In the genomic region with DNA sequence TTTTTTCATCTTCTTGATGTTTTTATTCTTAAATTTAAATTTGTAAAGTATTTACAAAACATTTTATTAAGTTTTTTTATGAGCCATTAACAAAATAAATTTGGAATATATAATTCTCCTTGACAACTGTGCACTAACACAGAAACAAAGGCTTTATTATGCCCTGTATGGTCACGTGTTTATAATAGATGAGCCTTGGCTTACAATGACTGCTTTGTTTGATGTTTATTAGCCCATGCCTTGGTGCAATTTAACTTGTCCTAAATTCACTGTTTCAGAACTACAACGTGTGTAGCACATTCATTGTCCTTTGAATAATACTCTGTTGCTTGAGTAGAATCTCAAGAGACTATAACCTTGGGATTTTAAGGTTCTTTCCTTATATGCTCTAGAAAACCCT, we compare ENCODE assay signal across 23 cellular contexts. TPM values are rescaled to one million over a fixed set of nuclear protein-coding genes. Genes with fewer than 3 reads are reported as not detected.
A peak's percentile ranks its signal among the peaks of the same experiment; 100 is the strongest.
DNase-seq lines count a peak whose midpoint lies in the region; ATAC-seq and TF ChIP-seq lines count a peak whose summit lies in the region.
"Had no signal": no experiment of that assay in that cellular context is flagged by ENCODE, and none has a peak within 500 bp of the region (broad histone marks: within the 10 kb centered on the region; RNA-seq: fewer than 3 reads in every experiment).

No MANE protein-coding gene starts in this region.

- intact Hi-C loops in activated CD8-positive, alpha-beta T cell treated with anti-CD3 and anti-CD28 coated beads for 36 hours (cut with micrococcal nuclease), result no loop called here

- ATAC-seq in activated CD8-positive, alpha-beta T cell treated with anti-CD3 and anti-CD28 coated beads for 36 hours, result no peak
- ATAC-seq in activated T-cell treated with anti-CD3 and anti-CD28 coated beads, Interleukin-2, amount 50 U/mL, for 72 hours (replicated peaks in 1 of 2), result no peak
- ATAC-seq: lower lobe of right lung, SK-N-SH treated with all-trans-retinoic acid at 6 μM for 48 hours had no signal

- H3K27me3 Mint-ChIP-seq in progenitor cell of endocrine pancreas, result no peaks in the 10 kb centered on the region
- H3K27me3 Mint-ChIP-seq in activated CD8-positive, alpha-beta T cell treated with anti-CD3 and anti-CD28 coated beads for 36 hours, result no peaks in the 10 kb centered on the region
- no peaks in the 10 kb centered on the region for H3K27me3 Mint-ChIP-seq in activated T-cell treated with anti-CD3 and anti-CD28 coated beads, Interleukin-2, amount 50 U/mL, for 72 hours (ENCODE audit: low read depth)

- DNase-seq in Ammon's horn (ENCODE audit: low spot score) (peak; percentile 53), NCI-H1105 (lab: John Stamatoyannopoulos, UW) (peak; percentile 13), foreskin melanocyte (peak; percentile 87), progenitor cell of endocrine pancreas (ENCODE audit: low spot score, unreplicated experiment) (no peak), foreskin fibroblast (no peak), NCI-H2107 treated with DMSO at 0.1 percent for 48 hours (lab: John Stamatoyannopoulos, UW; ENCODE audit: unreplicated experiment) (no peak)
- DNase-seq in activated CD8-positive, alpha-beta T cell treated with anti-CD3 and anti-CD28 coated beads for 36 hours, result no peak
- DNase-seq in activated T-cell treated with anti-CD3 and anti-CD28 coated beads, Interleukin-2, amount 50 U/mL, for 72 hours, result no peak
- DNase-seq: activated CD4-positive, alpha-beta T cell treated with anti-CD3 and anti-CD28 coated beads for 4 hours; activated naive CD4-positive, alpha-beta T cell treated with anti-CD3 and anti-CD28 coated beads, Interleukin-2, amount 50 U/mL, for 16 hours; cortex of kidney; HFFc6; lower lobe of right lung; NCI-H1436 treated with DMSO at 0.1 percent for 48 hours; NCI-H2171 treated with DMSO at 0.1 percent for 48 hours; NCI-H774; stimulated activated CD4-positive, alpha-beta T cell treated with anti-CD3 and anti-CD28 coated beads, Interleukin-4, amount 100 ng/mL, for 24 hours; stimulated activated naive CD4-positive, alpha-beta T cell treated with Interleukin-2 at 50 U/mL for 16 hours had no signal

- no peaks in the 10 kb centered on the region for H3K36me3 Mint-ChIP-seq in progenitor cell of endocrine pancreas (ENCODE audit: insufficient read depth)
- no peaks in the 10 kb centered on the region for H3K36me3 Mint-ChIP-seq in activated CD8-positive, alpha-beta T cell treated with anti-CD3 and anti-CD28 coated beads for 36 hours (ENCODE audit: low read depth)
- no peaks in the 10 kb centered on the region for H3K36me3 Mint-ChIP-seq in activated T-cell treated with anti-CD3 and anti-CD28 coated beads, Interleukin-2, amount 50 U/mL, for 72 hours (ENCODE audit: insufficient read depth in 2 of 2)

- no peak overlapping the region for H3K4me3 ChIP-seq in foreskin fibroblast (ENCODE audit: low read depth in 1 of 2, low read length in 2 of 2)
- H3K4me3 ChIP-seq: cardiac muscle cell, lower lobe of right lung, thoracic aorta had no signal

- no peaks in the 10 kb centered on the region for H3K9me3 Mint-ChIP-seq in progenitor cell of endocrine pancreas (ENCODE audit: low read depth)
- H3K9me3 Mint-ChIP-seq in activated CD8-positive, alpha-beta T cell treated with anti-CD3 and anti-CD28 coated beads for 36 hours, result no peaks in the 10 kb centered on the region
- H3K9me3 Mint-ChIP-seq in activated T-cell treated with anti-CD3 and anti-CD28 coated beads, Interleukin-2, amount 50 U/mL, for 72 hours, result peaks cover 6 to 7% of the 10 kb centered on the region in 2 donors
- H3K9me3 Mint-ChIP-seq: T-helper 2 cell treated with Interferon-gamma antibody and Interleukin-4, amounts not matched to agents 5 μg/mL and 100 μg/mL, for 36 hours had no signal

- H3K4me3 Mint-ChIP-seq in progenitor cell of endocrine pancreas (ENCODE audit: low read depth), result no peak overlapping the region
- H3K4me3 Mint-ChIP-seq in activated CD8-positive, alpha-beta T cell treated with anti-CD3 and anti-CD28 coated beads for 36 hours, result no peak overlapping the region
- H3K4me3 Mint-ChIP-seq in activated T-cell treated with anti-CD3 and anti-CD28 coated beads, Interleukin-2, amount 50 U/mL, for 72 hours, result no peak overlapping the region
- H3K4me3 Mint-ChIP-seq: HFFc6; T-helper 2 cell treated with Interferon-gamma antibody and Interleukin-4, amounts not matched to agents 5 μg/mL and 100 μg/mL, for 36 hours had no signal

- POLR2A ChIA-PET in activated CD8-positive, alpha-beta T cell treated with anti-CD3 and anti-CD28 coated beads for 36 hours (lab: Charles Lee), result no interaction called here

- H3K4me1 Mint-ChIP-seq in progenitor cell of endocrine pancreas (ENCODE audit: low read depth), result peaks cover 23% of the 10 kb centered on the region
- no peaks in the 10 kb centered on the region for H3K4me1 Mint-ChIP-seq in activated CD8-positive, alpha-beta T cell treated with anti-CD3 and anti-CD28 coated beads for 36 hours (ENCODE audit: low read depth)
- no peaks in the 10 kb centered on the region for H3K4me1 Mint-ChIP-seq in activated T-cell treated with anti-CD3 and anti-CD28 coated beads, Interleukin-2, amount 50 U/mL, for 72 hours (ENCODE audit: low read depth)

- TF ChIP-seq CTCF in progenitor cell of endocrine pancreas (IDR thresholded peaks at IDR 0.05; ENCODE audit: unreplicated experiment), result no peak
- no peak for TF ChIP-seq CTCF in activated CD8-positive, alpha-beta T cell treated with anti-CD3 and anti-CD28 coated beads for 36 hours (IDR thresholded peaks at IDR 0.05)
- TF ChIP-seq CTCF in foreskin fibroblast (IDR thresholded peaks at IDR 0.05; ENCODE audit: low read depth, low read length), result no peak

- CTCF ChIA-PET in activated CD8-positive, alpha-beta T cell treated with anti-CD3 and anti-CD28 coated beads for 36 hours (lab: Charles Lee), result no interaction called here

- H3K27ac Mint-ChIP-seq in progenitor cell of endocrine pancreas, result peak overlapping the region; percentile 54
- no peak overlapping the region for H3K27ac Mint-ChIP-seq in activated CD8-positive, alpha-beta T cell treated with anti-CD3 and anti-CD28 coated beads for 36 hours
- no peak overlapping the region for H3K27ac Mint-ChIP-seq in activated T-cell treated with anti-CD3 and anti-CD28 coated beads, Interleukin-2, amount 50 U/mL, for 72 hours
- H3K27ac Mint-ChIP-seq: HFFc6; T-helper 2 cell treated with Interferon-gamma antibody and Interleukin-4, amounts not matched to agents 5 μg/mL and 100 μg/mL, for 36 hours had no signal

RNA-seq across cellular contexts. Expression of a gene that starts 59.8 kb away (rescaled TPM):
- total RNA-seq in progenitor cell of endocrine pancreas, result 3.1 and 3.6 TPM in 2 replicates
- total RNA-seq in activated CD8-positive, alpha-beta T cell treated with anti-CD3 and anti-CD28 coated beads for 36 hours, result not detected
- not detected for total RNA-seq in activated T-cell treated with anti-CD3 and anti-CD28 coated beads, Interleukin-2, amount 50 U/mL, for 72 hours
- total RNA-seq: activated CD8-positive, alpha-beta memory T cell treated with anti-CD3 and anti-CD28 coated beads for 36 hours; HFFc6 had no signal

Comparison
In these comparisons a context has a peak if more than half of its experiments do, and no peak if none do; other contexts are left out.
1. DNase-seq: peak in Ammon's horn (single experiment), NCI-H1105 (single experiment) and foreskin melanocyte (single experiment); none in progenitor cell of endocrine pancreas (single experiment), activated CD8-positive, alpha-beta T cell treated with anti-CD3 and anti-CD28 coated beads for 36 hours (single experiment), foreskin fibroblast (0 of 2), activated T-cell treated with anti-CD3 and anti-CD28 coated beads, Interleukin-2, amount 50 U/mL, for 72 hours (0 of 2) and NCI-H2107 treated with DMSO at 0.1 percent for 48 hours (single experiment).